ENCODE assay signal across 1 cellular context in the genomic region with DNA sequence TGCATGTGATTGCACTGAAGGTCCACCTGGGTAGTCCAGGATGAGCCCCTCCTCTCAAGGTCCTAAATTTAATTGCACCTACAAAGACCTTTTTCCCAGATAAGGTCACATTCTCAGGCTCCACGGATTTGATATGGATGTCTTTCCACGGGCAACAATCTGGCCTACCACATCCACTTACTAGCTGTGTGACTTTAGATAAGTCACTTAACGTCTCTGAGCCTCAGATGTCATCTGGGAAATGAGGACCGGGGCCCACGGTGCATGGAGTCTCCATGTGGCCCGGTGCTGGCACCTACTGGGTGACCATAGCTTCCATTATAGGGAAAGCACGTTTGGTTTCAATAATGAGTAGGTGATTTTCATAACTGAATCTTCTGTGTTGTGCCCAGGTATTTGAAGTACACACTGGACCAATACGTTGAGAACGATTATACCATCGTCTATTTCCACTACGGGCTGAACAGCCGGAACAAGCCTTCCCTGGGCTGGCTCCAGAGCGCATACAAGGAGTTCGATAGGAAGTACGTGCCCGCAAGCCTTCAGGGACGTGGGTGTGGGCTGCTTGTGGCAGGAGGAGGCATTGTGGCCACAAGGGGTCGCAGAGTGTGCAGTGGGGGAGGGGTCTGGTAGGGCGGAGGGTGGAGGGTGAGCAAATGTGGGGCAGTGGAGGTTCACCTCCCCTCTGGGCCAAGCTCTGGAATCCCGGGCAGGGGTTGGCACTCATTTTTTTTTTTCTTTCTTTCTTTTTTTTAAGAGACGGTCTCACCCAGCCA.
TF ChIP-seq lines count a peak whose summit lies in the region.

No MANE protein-coding gene starts in this region.

TF ChIP-seq in HEK293, 187 proteins besides CTCF, POLR2A, EP300 and RAD21 (continued from another document):
- TF ChIP-seq, protein P1, sequence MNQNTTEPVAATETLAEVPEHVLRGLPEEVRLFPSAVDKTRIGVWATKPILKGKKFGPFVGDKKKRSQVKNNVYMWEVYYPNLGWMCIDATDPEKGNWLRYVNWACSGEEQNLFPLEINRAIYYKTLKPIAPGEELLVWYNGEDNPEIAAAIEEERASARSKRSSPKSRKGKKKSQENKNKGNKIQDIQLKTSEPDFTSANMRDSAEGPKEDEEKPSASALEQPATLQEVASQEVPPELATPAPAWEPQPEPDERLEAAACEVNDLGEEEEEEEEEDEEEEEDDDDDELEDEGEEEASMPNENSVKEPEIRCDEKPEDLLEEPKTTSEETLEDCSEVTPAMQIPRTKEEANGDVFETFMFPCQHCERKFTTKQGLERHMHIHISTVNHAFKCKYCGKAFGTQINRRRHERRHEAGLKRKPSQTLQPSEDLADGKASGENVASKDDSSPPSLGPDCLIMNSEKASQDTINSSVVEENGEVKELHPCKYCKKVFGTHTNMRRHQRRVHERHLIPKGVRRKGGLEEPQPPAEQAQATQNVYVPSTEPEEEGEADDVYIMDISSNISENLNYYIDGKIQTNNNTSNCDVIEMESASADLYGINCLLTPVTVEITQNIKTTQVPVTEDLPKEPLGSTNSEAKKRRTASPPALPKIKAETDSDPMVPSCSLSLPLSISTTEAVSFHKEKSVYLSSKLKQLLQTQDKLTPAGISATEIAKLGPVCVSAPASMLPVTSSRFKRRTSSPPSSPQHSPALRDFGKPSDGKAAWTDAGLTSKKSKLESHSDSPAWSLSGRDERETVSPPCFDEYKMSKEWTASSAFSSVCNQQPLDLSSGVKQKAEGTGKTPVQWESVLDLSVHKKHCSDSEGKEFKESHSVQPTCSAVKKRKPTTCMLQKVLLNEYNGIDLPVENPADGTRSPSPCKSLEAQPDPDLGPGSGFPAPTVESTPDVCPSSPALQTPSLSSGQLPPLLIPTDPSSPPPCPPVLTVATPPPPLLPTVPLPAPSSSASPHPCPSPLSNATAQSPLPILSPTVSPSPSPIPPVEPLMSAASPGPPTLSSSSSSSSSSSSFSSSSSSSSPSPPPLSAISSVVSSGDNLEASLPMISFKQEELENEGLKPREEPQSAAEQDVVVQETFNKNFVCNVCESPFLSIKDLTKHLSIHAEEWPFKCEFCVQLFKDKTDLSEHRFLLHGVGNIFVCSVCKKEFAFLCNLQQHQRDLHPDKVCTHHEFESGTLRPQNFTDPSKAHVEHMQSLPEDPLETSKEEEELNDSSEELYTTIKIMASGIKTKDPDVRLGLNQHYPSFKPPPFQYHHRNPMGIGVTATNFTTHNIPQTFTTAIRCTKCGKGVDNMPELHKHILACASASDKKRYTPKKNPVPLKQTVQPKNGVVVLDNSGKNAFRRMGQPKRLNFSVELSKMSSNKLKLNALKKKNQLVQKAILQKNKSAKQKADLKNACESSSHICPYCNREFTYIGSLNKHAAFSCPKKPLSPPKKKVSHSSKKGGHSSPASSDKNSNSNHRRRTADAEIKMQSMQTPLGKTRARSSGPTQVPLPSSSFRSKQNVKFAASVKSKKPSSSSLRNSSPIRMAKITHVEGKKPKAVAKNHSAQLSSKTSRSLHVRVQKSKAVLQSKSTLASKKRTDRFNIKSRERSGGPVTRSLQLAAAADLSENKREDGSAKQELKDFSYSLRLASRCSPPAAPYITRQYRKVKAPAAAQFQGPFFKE (tag by site-specific recombination; IDR thresholded peaks at IDR 0.05; ENCODE audit: borderline replicate concordance) = no peak
